ENCODE assay signal across 9 cellular contexts in the genomic region with DNA sequence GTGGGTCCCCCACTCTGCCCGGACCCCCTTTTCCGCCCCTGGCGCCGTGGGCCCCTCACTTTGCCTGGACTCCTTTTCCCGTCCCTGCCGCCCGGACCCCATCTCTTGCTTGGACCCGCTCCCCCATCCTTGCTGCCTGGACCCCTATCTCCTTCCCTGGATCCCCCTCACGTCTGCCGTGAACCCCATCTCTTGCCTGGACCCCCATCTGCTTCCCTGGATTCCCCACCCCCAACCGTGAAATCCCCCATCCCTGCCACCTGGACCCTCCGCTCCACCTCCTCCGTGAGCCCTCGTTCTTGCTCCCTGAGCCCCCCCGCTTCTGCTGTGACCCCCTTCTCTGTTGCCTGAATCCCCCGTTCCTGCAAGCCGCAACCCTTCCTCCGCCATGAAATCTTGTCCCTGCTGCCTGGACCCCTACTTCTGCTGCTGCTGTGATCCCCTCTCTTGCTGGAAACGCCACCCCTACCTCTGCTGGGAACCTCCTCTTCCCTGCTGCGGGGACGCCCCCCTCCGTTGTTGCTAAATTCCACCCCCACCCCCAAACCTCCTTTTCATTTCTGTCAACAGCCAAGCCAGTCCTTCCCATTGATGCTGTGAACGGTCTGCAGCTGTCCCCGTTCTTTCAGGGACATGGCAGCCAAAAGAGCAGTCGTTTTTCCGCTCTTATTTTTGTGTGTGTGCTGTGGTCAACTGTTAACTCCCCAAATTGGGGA. TPM values are rescaled to one million over a fixed set of nuclear protein-coding genes. Genes with fewer than 3 reads are reported as not detected.
DNase-seq lines count a peak whose midpoint lies in the region; ATAC-seq, FAIRE-seq and TF ChIP-seq lines count a peak whose summit lies in the region.
"Had no signal": no experiment of that assay in that cellular context is flagged by ENCODE, and none has a peak within 500 bp of the region (broad histone marks: within the 10 kb centered on the region; RNA-seq: fewer than 3 reads in every experiment).

No MANE protein-coding gene starts in this region.

- H3K36me3 Mint-ChIP-seq in T-helper 2 cell treated with Interferon-gamma antibody and Interleukin-4, amounts not matched to agents 5 μg/mL and 100 μg/mL, for 36 hours (ENCODE audit: low read depth): peaks cover 31% of the 10 kb centered on the region
- H3K36me3 Mint-ChIP-seq in activated CD4-positive, alpha-beta T cell treated with anti-CD3 and anti-CD28 coated beads, Interleukin-2, amount 10 ng/mL, durations not matched to agents 7 days and 5 days (ENCODE audit: low read depth): peaks cover 15% of the 10 kb centered on the region

- H3K4me3 ChIP-seq in fibroblast of villous mesenchyme (ENCODE audit: low read depth, low read length) (peak overlapping the region; percentile 88), pancreas (peak overlapping the region; percentile 61 to 80 (median 76))

- peak overlapping the region in 2 of 4 donors; percentile 33 to 72 for H3K27ac ChIP-seq in pancreas

- peaks cover 0 to under 1% (median 0%) of the 10 kb centered on the region in 3 donors for H3K4me1 ChIP-seq in pancreas

- no peak for FAIRE-seq in pancreas (lab: Jason Lieb, UNC)
- FAIRE-seq: colon had no signal

- H3K27me3 ChIP-seq in pancreas: no peaks in the 10 kb centered on the region

- no peak for DNase-seq in T-helper 2 cell treated with Interferon-gamma antibody and Interleukin-4, amounts not matched to agents 5 μg/mL and 100 μg/mL, for 36 hours (ENCODE audit: low spot score)
- no peak for DNase-seq in T-helper 2 cell
- DNase-seq in activated CD4-positive, alpha-beta T cell treated with anti-CD3 and anti-CD28 coated beads, Interleukin-2, amount 10 ng/mL, durations not matched to agents 7 days and 5 days: peak; percentile 12
- peak; percentile 29 for DNase-seq in fibroblast of villous mesenchyme (ENCODE audit: low read depth)
- DNase-seq in pancreas: no peak
- no peak for DNase-seq in iPS-NIHi11 (ENCODE audit: low spot score)

- no peaks in the 10 kb centered on the region for H3K27me3 Mint-ChIP-seq in T-helper 2 cell treated with Interferon-gamma antibody and Interleukin-4, amounts not matched to agents 5 μg/mL and 100 μg/mL, for 36 hours (ENCODE audit: low read depth)
- H3K27me3 Mint-ChIP-seq in activated CD4-positive, alpha-beta T cell treated with anti-CD3 and anti-CD28 coated beads, Interleukin-2, amount 10 ng/mL, durations not matched to agents 7 days and 5 days: no peaks in the 10 kb centered on the region

- 2 to 3% methylated on average over 22 to 26 of the region's 26 CpGs for WGBS in pancreas, 2 donors

- CTCF ChIA-PET in activated CD4-positive, alpha-beta T cell treated with anti-CD3 and anti-CD28 coated beads, Interleukin-2, amount 10 ng/mL, durations not matched to agents 7 days and 5 days (lab: Charles Lee): no interaction called here

- POLR2A ChIA-PET in activated CD4-positive, alpha-beta T cell treated with anti-CD3 and anti-CD28 coated beads, Interleukin-2, amount 10 ng/mL, durations not matched to agents 7 days and 5 days (lab: Charles Lee): no interaction called here

- H3K36me3 ChIP-seq in pancreas: peaks cover 0 to 3% (median 3%) of the 10 kb centered on the region in 3 donors

- peak overlapping the region; percentile 79 for H3K27ac Mint-ChIP-seq in T-helper 2 cell treated with Interferon-gamma antibody and Interleukin-4, amounts not matched to agents 5 μg/mL and 100 μg/mL, for 36 hours
- peak overlapping the region; percentile 47 for H3K27ac Mint-ChIP-seq in activated CD4-positive, alpha-beta T cell treated with anti-CD3 and anti-CD28 coated beads, Interleukin-2, amount 10 ng/mL, durations not matched to agents 7 days and 5 days

- no peaks in the 10 kb centered on the region for H3K9me3 Mint-ChIP-seq in T-helper 2 cell treated with Interferon-gamma antibody and Interleukin-4, amounts not matched to agents 5 μg/mL and 100 μg/mL, for 36 hours
- H3K9me3 Mint-ChIP-seq in activated CD4-positive, alpha-beta T cell treated with anti-CD3 and anti-CD28 coated beads, Interleukin-2, amount 10 ng/mL, durations not matched to agents 7 days and 5 days: no peaks in the 10 kb centered on the region

- no peak for TF ChIP-seq CTCF in fibroblast of villous mesenchyme (IDR thresholded peaks at IDR 0.05; ENCODE audit: insufficient read depth, low read depth, low read length)
- no peak for TF ChIP-seq CTCF in pancreas (IDR thresholded peaks at IDR 0.05)

- ATAC-seq in pancreas (peak in 1 of 4 donors; percentile 2), HG03469 (IDR thresholded peaks at IDR 0.05; ENCODE audit: unreplicated experiment) (no peak), GM18517 (IDR thresholded peaks at IDR 0.05; ENCODE audit: unreplicated experiment) (no peak)

- no peaks in the 10 kb centered on the region for H3K9me3 ChIP-seq in pancreas

- intact Hi-C loops in pancreas (cut with DNase I): no loop called here

- peak overlapping the region; percentile 87 for H3K4me3 Mint-ChIP-seq in T-helper 2 cell treated with Interferon-gamma antibody and Interleukin-4, amounts not matched to agents 5 μg/mL and 100 μg/mL, for 36 hours
- peak overlapping the region; percentile 75 for H3K4me3 Mint-ChIP-seq in activated CD4-positive, alpha-beta T cell treated with anti-CD3 and anti-CD28 coated beads, Interleukin-2, amount 10 ng/mL, durations not matched to agents 7 days and 5 days

- peaks cover 16% of the 10 kb centered on the region for H3K4me1 Mint-ChIP-seq in T-helper 2 cell treated with Interferon-gamma antibody and Interleukin-4, amounts not matched to agents 5 μg/mL and 100 μg/mL, for 36 hours (ENCODE audit: low read depth)
- peaks cover 19% of the 10 kb centered on the region for H3K4me1 Mint-ChIP-seq in activated CD4-positive, alpha-beta T cell treated with anti-CD3 and anti-CD28 coated beads, Interleukin-2, amount 10 ng/mL, durations not matched to agents 7 days and 5 days

RNA-seq across cellular contexts. Expression of gene NDUFS7, which starts 28.3 kb away (rescaled TPM):
- 100 to 1,000 TPM in 1 of 2 experiments, 10 to 100 TPM in 1; 99.3 to 103 TPM for total RNA-seq in activated CD4-positive, alpha-beta T cell treated with anti-CD3 and anti-CD28 coated beads, Interleukin-2, amount 10 ng/mL, durations not matched to agents 7 days and 5 days
- total RNA-seq in fibroblast of villous mesenchyme: 33.7 and 61.2 TPM in 2 replicates
- 10 to 100 TPM; 32.1 to 56.3 (median 42.5) TPM for total RNA-seq in pancreas
- polyA plus RNA-seq in pancreas: 10 to 100 TPM; 57.8 to 70.8 TPM

RNA-seq across cellular contexts. Expression of gene GAMT, which starts 45.9 kb away (rescaled TPM):
- total RNA-seq in activated CD4-positive, alpha-beta T cell treated with anti-CD3 and anti-CD28 coated beads, Interleukin-2, amount 10 ng/mL, durations not matched to agents 7 days and 5 days: 10 to 100 TPM; 23.0 to 25.9 TPM
- total RNA-seq in fibroblast of villous mesenchyme: 23.3 and 29.6 TPM in 2 replicates
- total RNA-seq in pancreas: 100 to 1,000 TPM in 1 of 6 donors, 10 to 100 TPM in 5; 46.2 to 116 (median 64.4) TPM
- 100 to 1,000 TPM in 1 of 2 donors, 10 to 100 TPM in 1; 65.2 to 200 TPM for polyA plus RNA-seq in pancreas

RNA-seq across cellular contexts. Expression of gene DAZAP1, which starts 52.0 kb away (rescaled TPM):
- total RNA-seq in activated CD4-positive, alpha-beta T cell treated with anti-CD3 and anti-CD28 coated beads, Interleukin-2, amount 10 ng/mL, durations not matched to agents 7 days and 5 days: 100 to 1,000 TPM; 235 to 241 TPM
- 54.4 and 61.7 TPM in 2 replicates for total RNA-seq in fibroblast of villous mesenchyme
- total RNA-seq in pancreas: 10 to 100 TPM; 35.3 to 67.4 (median 48.7) TPM
- polyA plus RNA-seq in pancreas: 10 to 100 TPM; 63.8 to 64.4 TPM

Comparison
In these comparisons a context has a peak if more than half of its experiments do, and no peak if none do; other contexts are left out.
1. DNase-seq: peak in activated CD4-positive, alpha-beta T cell treated with anti-CD3 and anti-CD28 coated beads, Interleukin-2, amount 10 ng/mL, durations not matched to agents 7 days and 5 days (single experiment) and fibroblast of villous mesenchyme (single experiment); none in T-helper 2 cell treated with Interferon-gamma antibody and Interleukin-4, amounts not matched to agents 5 μg/mL and 100 μg/mL, for 36 hours (single experiment), T-helper 2 cell (0 of 5), pancreas (0 of 6) and iPS-NIHi11 (single experiment).